In genomic region chr14:23320584-23321571, GRCh38 we compare ENCODE assay signal across 8 cellular contexts. TPM values are rescaled to one million over a fixed set of nuclear protein-coding genes. Genes with fewer than 3 reads are reported as not detected.
A peak's percentile ranks its signal among the peaks of the same experiment; 100 is the strongest.
DNase-seq lines count a peak whose midpoint lies in the region; ATAC-seq and TF ChIP-seq lines count a peak whose summit lies in the region.

Gene PABPN1 (plus strand): TSS chr14:23321457. CDS start chr14:23321470, 13 bp downstream.

- no peaks in the 10 kb centered on the region for H3K27me3 ChIP-seq in lung (ENCODE audit: control insufficient read depth, insufficient read depth)

- peak; percentile 92 for ATAC-seq in lung (ENCODE audit: insufficient read depth, low FRiP score)

- peak within 1 kb of the TSS; percentile 97 to 98 for H3K27ac ChIP-seq in lung (ENCODE audit: low read depth in 1 of 2, low read length in 1 of 2)

- peaks cover 14 to 18% of the 10 kb centered on the region in 2 donors for H3K36me3 ChIP-seq in lung (ENCODE audit: control insufficient read depth in 2 of 2, insufficient read depth in 2 of 2, low read length in 2 of 2)

- H3K4me3 ChIP-seq in lung, result peak within 1 kb of the TSS; percentile 70

- WGBS in lung, 2 donors, result 3 to 4% methylated on average over 52 to 63 of the region's 63 CpGs

- H3K4me1 ChIP-seq in lung (ENCODE audit: control insufficient read depth in 2 of 2, insufficient read depth in 2 of 2, low read length in 2 of 2), result peaks cover 5% of the 10 kb centered on the region in 2 donors

- CTCF ChIA-PET in activated CD8-positive, alpha-beta memory T cell treated with anti-CD3 and anti-CD28 coated beads for 36 hours (lab: Charles Lee), result interaction anchor here (0.5 to 7.1 kb wide), 8 partner anchors 8 to 200 kb away, joined by 3 to 47 read pairs (median 5); partner anchors contain the start of genes HOMEZ and PPP1R3E

- TF ChIP-seq CTCF in GM20000 (IDR thresholded peaks at IDR 0.05; ENCODE audit: extremely low read depth, missing control alignments) (no peak), lung (IDR thresholded peaks at IDR 0.05; ENCODE audit: control extremely low read depth, extremely low read depth) (no peak)

- POLR2A ChIA-PET in activated CD8-positive, alpha-beta memory T cell treated with anti-CD3 and anti-CD28 coated beads for 36 hours (lab: Charles Lee), result interaction anchor here (0.6 to 2.9 kb wide), 11 partner anchors 10 to 240 kb away, joined by 3 to 73 read pairs (median 7); partner anchors contain the start of genes ACIN1, BCL2L2, C14orf119 and HOMEZ

- no peaks in the 10 kb centered on the region for H3K9me3 ChIP-seq in lung (ENCODE audit: control insufficient read depth in 2 of 2, insufficient read depth in 1 of 2, low read length in 1 of 2)

- DNase-seq in CMK (ENCODE audit: low read depth), result peak; percentile 96
- DNase-seq in GM20000 (ENCODE audit: low spot score), result peak; percentile 98
- DNase-seq in HT-29 (ENCODE audit: low spot score), result peak; percentile 97
- DNase-seq in NOMO-1 (lab: John Stamatoyannopoulos, UW; ENCODE audit: unreplicated experiment in 2 of 2), result peak; percentile 100
- peak; percentile 98 for DNase-seq in effector CD8-positive, alpha-beta T cell (lab: John Stamatoyannopoulos, UW)
- DNase-seq in lung (ENCODE audit: low spot score), result peak; percentile 99
- peak; percentile 88 to 96 (median 92) for DNase-seq in stimulated activated CD4-positive, alpha-beta T cell treated with anti-CD3 and anti-CD28 coated beads, TNF-alpha, amount 100 ng/mL, for 4 hours (ENCODE audit: low read depth in 3 of 3)

RNA-seq across cellular contexts. Expression of gene PABPN1, which starts in this region (rescaled TPM):
- total RNA-seq in HT-29 (2014; rRNA removed; shearing (Covaris generic)), result 63.4 and 72.1 TPM in 2 replicates
- 100 to 1,000 TPM; 294 to 299 TPM for total RNA-seq in activated CD8-positive, alpha-beta memory T cell treated with anti-CD3 and anti-CD28 coated beads for 36 hours
- total RNA-seq in lung, result 100 to 1,000 TPM in 1 of 2 donors, 10 to 100 TPM in 1; 66.0 to 116 TPM
- 100 to 1,000 TPM in 1 of 2 donors, 10 to 100 TPM in 1; 88.8 to 183 TPM for polyA plus RNA-seq in lung

Comparison
In these comparisons a context has a peak if more than half of its experiments do, and no peak if none do; other contexts are left out.
1. Peak in every context shown above with its lines: DNase-seq, ATAC-seq, H3K4me3 ChIP-seq and H3K27ac ChIP-seq.